ENCODE assay signal across 16 cellular contexts in genomic region chr20:45780159-45780558, GRCh38. TPM values are rescaled to one million over a fixed set of nuclear protein-coding genes. Genes with fewer than 3 reads are reported as not detected.
DNase-seq lines count a peak whose midpoint lies in the region; ATAC-seq, FAIRE-seq and TF ChIP-seq lines count a peak whose summit lies in the region.
"Had no signal": no experiment of that assay in that cellular context is flagged by ENCODE, and none has a peak within 500 bp of the region (broad histone marks: within the 10 kb centered on the region; RNA-seq: fewer than 3 reads in every experiment).

No MANE protein-coding gene starts in this region.

- no peak for TF ChIP-seq RAD21 in HepG2 (CRISPR knock-in tag; IDR thresholded peaks at IDR 0.05)

- no peaks in the 10 kb centered on the region for H3K9me3 Mint-ChIP-seq in activated T-cell treated with anti-CD3 and anti-CD28 coated beads, Interleukin-2, amount 50 U/mL, for 24 hours
- no peaks in the 10 kb centered on the region for H3K9me3 Mint-ChIP-seq in CD8-positive, alpha-beta memory T cell
- H3K9me3 Mint-ChIP-seq: activated naive CD4-positive, alpha-beta T cell treated with anti-CD3 and anti-CD28 coated beads, Interleukin-2, amount 50 U/mL, for 24 hours had no signal

- no peaks in the 10 kb centered on the region for H3K9me3 ChIP-seq in HepG2 (ENCODE audit: low read length)
- no peaks in the 10 kb centered on the region for H3K9me3 ChIP-seq in right lobe of liver
- no peaks in the 10 kb centered on the region for H3K9me3 ChIP-seq in esophagus muscularis mucosa
- no peaks in the 10 kb centered on the region for H3K9me3 ChIP-seq in sigmoid colon
- H3K9me3 ChIP-seq in BE2C: no peaks in the 10 kb centered on the region
- no peaks in the 10 kb centered on the region for H3K9me3 ChIP-seq in CD8-positive, alpha-beta memory T cell (ENCODE audit: low read length)

- H3K4me3 Mint-ChIP-seq in activated T-cell treated with anti-CD3 and anti-CD28 coated beads, Interleukin-2, amount 50 U/mL, for 24 hours: no peak overlapping the region
- no peak overlapping the region for H3K4me3 Mint-ChIP-seq in CD8-positive, alpha-beta memory T cell
- H3K4me3 Mint-ChIP-seq: activated naive CD4-positive, alpha-beta T cell treated with anti-CD3 and anti-CD28 coated beads, Interleukin-2, amount 50 U/mL, for 24 hours had no signal

- no peaks in the 10 kb centered on the region for H3K36me3 ChIP-seq in HepG2 (replicated peaks in 1 of 2; ENCODE audit: control insufficient read depth in 1 of 2, insufficient read depth in 2 of 2, low read length in 2 of 2)
- no peaks in the 10 kb centered on the region for H3K36me3 ChIP-seq in right lobe of liver
- no peaks in the 10 kb centered on the region for H3K36me3 ChIP-seq in esophagus muscularis mucosa
- no peaks in the 10 kb centered on the region for H3K36me3 ChIP-seq in sigmoid colon
- H3K36me3 ChIP-seq in BE2C: no peaks in the 10 kb centered on the region
- H3K36me3 ChIP-seq in CD8-positive, alpha-beta memory T cell (ENCODE audit: insufficient read depth, low read length): no peaks in the 10 kb centered on the region

- POLR2A ChIA-PET in HepG2 (lab: Yijun Ruan, JAX): no interaction called here
- POLR2A ChIA-PET in CD8-positive, alpha-beta memory T cell (lab: Charles Lee): no interaction called here

- in situ Hi-C loops in HepG2 (cut with HindIII; ENCODE audit: extremely low pct_ligation_motif_present, low pct_unique_long_range_greater_than_20kb): loop anchor here (25.0 kb wide), 1 partner anchor 582 kb away; no protein-coding TSS in a partner anchor

- H3K27ac ChIP-seq in HepG2 (ENCODE audit: extremely low read length, insufficient read depth, low read length) (no peak overlapping the region), right lobe of liver (no peak overlapping the region), esophagus muscularis mucosa (replicated peaks in 1 of 4) (peak overlapping the region; percentile 90 to 95 (median 92)), sigmoid colon (peak overlapping the region; percentile 89 to 94 (median 93))
- H3K27ac ChIP-seq in CD8-positive, alpha-beta memory T cell (ENCODE audit: low read depth, low read length): no peak overlapping the region

- H3K27ac Mint-ChIP-seq in activated T-cell treated with anti-CD3 and anti-CD28 coated beads, Interleukin-2, amount 50 U/mL, for 24 hours: no peak overlapping the region
- H3K27ac Mint-ChIP-seq in CD8-positive, alpha-beta memory T cell: peak overlapping the region in 2 of 8 donors; percentile 49 to 61
- H3K27ac Mint-ChIP-seq: activated naive CD4-positive, alpha-beta T cell treated with anti-CD3 and anti-CD28 coated beads, Interleukin-2, amount 50 U/mL, for 24 hours had no signal

- BruUV-seq in HepG2 (replicated peaks; lab: Mats Ljungman, UMichigan): no TSS peak

- H3K4me3 ChIP-seq in HepG2 (replicated peaks in 1 of 3; ENCODE audit: insufficient read depth in 1 of 3, low read depth in 2 of 3, low read length in 3 of 3) (no peak overlapping the region), right lobe of liver (no peak overlapping the region), esophagus muscularis mucosa (no peak overlapping the region), sigmoid colon (no peak overlapping the region), BE2C (ENCODE audit: low read depth, low read length) (no peak overlapping the region)
- H3K4me3 ChIP-seq in CD8-positive, alpha-beta memory T cell (ENCODE audit: low read length): no peak overlapping the region

- peaks cover 13% of the 10 kb centered on the region for H3K4me1 ChIP-seq in HepG2 (ENCODE audit: insufficient read depth, low read length)
- H3K4me1 ChIP-seq in right lobe of liver: no peaks in the 10 kb centered on the region
- peaks cover 5 to 75% (median 56%) of the 10 kb centered on the region in 4 donors for H3K4me1 ChIP-seq in esophagus muscularis mucosa
- H3K4me1 ChIP-seq in sigmoid colon: peaks cover 0 to 82% (median 75%) of the 10 kb centered on the region in 4 donors
- H3K4me1 ChIP-seq in BE2C: no peaks in the 10 kb centered on the region
- H3K4me1 ChIP-seq in CD8-positive, alpha-beta memory T cell (ENCODE audit: insufficient read depth, low read length): no peaks in the 10 kb centered on the region

- no peak overlapping the region for H3K9ac ChIP-seq in HepG2 (ENCODE audit: insufficient read depth, low read depth, low read length)
- H3K9ac ChIP-seq: KMS-11 had no signal

- CTCF ChIA-PET in HepG2 (lab: Yijun Ruan, JAX; ENCODE audit: low intra/inter-chr PET ratio, low total read pairs): no interaction called here
- CTCF ChIA-PET in CD8-positive, alpha-beta memory T cell (lab: Charles Lee): interaction anchor here (1.0 to 2.7 kb wide), 4 partner anchors 9 to 486 kb away, joined by 4 to 14 read pairs (median 6); no protein-coding TSS in a partner anchor

- no peak for FAIRE-seq in HepG2 (lab: Jason Lieb, UNC)

- H3K27me3 ChIP-seq in HepG2 (ENCODE audit: control insufficient read depth in 1 of 2, insufficient read depth in 2 of 2, low read length in 2 of 2) (peaks cover 2 to 9% of the 10 kb centered on the region in 2 experiments; a peak in 2 of 5 replicates), right lobe of liver (no peaks in the 10 kb centered on the region), esophagus muscularis mucosa (no peaks in the 10 kb centered on the region), sigmoid colon (no peaks in the 10 kb centered on the region), BE2C (peaks cover 10% of the 10 kb centered on the region)
- H3K27me3 ChIP-seq in CD8-positive, alpha-beta memory T cell (ENCODE audit: insufficient read depth, low read length, poor library complexity, severe bottlenecking): no peaks in the 10 kb centered on the region

- H3K27me3 Mint-ChIP-seq in activated T-cell treated with anti-CD3 and anti-CD28 coated beads, Interleukin-2, amount 50 U/mL, for 24 hours: peaks cover 4% of the 10 kb centered on the region
- peaks cover 5 to 11% of the 10 kb centered on the region in 2 donors for H3K27me3 Mint-ChIP-seq in CD8-positive, alpha-beta memory T cell
- H3K27me3 Mint-ChIP-seq: activated naive CD4-positive, alpha-beta T cell treated with anti-CD3 and anti-CD28 coated beads, Interleukin-2, amount 50 U/mL, for 24 hours had no signal

- TF ChIP-seq CTCF in HepG2 (CRISPR knock-in tag; IDR thresholded peaks at IDR 0.05): no peak
- TF ChIP-seq CTCF in right lobe of liver (IDR thresholded peaks at IDR 0.05): no peak
- no peak for TF ChIP-seq CTCF in esophagus muscularis mucosa (IDR thresholded peaks at IDR 0.05)
- no peak for TF ChIP-seq CTCF in sigmoid colon (IDR thresholded peaks at IDR 0.05)
- no peak for TF ChIP-seq CTCF in BE2C (IDR thresholded peaks at IDR 0.05; ENCODE audit: low read depth, low read length)

- H2AFZ ChIP-seq in HepG2 (ENCODE audit: low read length): no peak overlapping the region

- H3K36me3 Mint-ChIP-seq in activated T-cell treated with anti-CD3 and anti-CD28 coated beads, Interleukin-2, amount 50 U/mL, for 24 hours (ENCODE audit: low read depth): no peaks in the 10 kb centered on the region
- no peaks in the 10 kb centered on the region for H3K36me3 Mint-ChIP-seq in CD8-positive, alpha-beta memory T cell
- H3K36me3 Mint-ChIP-seq: activated naive CD4-positive, alpha-beta T cell treated with anti-CD3 and anti-CD28 coated beads, Interleukin-2, amount 50 U/mL, for 24 hours had no signal

- peaks cover 13% of the 10 kb centered on the region for H3K4me1 Mint-ChIP-seq in activated T-cell treated with anti-CD3 and anti-CD28 coated beads, Interleukin-2, amount 50 U/mL, for 24 hours (ENCODE audit: low read depth)
- H3K4me1 Mint-ChIP-seq in CD8-positive, alpha-beta memory T cell: peaks cover 5 to 15% (median 6%) of the 10 kb centered on the region in 3 donors

- TF ChIP-seq EP300 in HepG2 (IDR thresholded peaks at IDR 0.05; ENCODE audit: low read depth in 2 of 2, low read length in 2 of 2) (no peak), HepG2 (CRISPR knock-in tag; IDR thresholded peaks at IDR 0.05; ENCODE audit: borderline replicate concordance) (no peak), esophagus muscularis mucosa (IDR thresholded peaks at IDR 0.05) (no peak), sigmoid colon (IDR thresholded peaks at IDR 0.05) (no peak)

- no peak overlapping the region for H3K4me2 ChIP-seq in HepG2 (ENCODE audit: low read depth, low read length)

- 47% methylated on average over 4 of the region's 4 CpGs for WGBS in HepG2 (ENCODE audit: low lambda C conversion rate)
- 77% methylated on average over 3 of the region's 4 CpGs for WGBS in right lobe of liver (ENCODE audit: insufficient coverage, low coverage, low lambda C conversion rate, missing lambda C conversion rate)
- WGBS in esophagus muscularis mucosa: 80% methylated on average over 4 of the region's 4 CpGs
- WGBS in sigmoid colon, 2 donors: 82 to 89% methylated on average over 4 of the region's 4 CpGs

- intact Hi-C loops in HepG2 (cut with micrococcal nuclease; ENCODE audit: unreplicated experiment): no loop called here
- intact Hi-C loops in right lobe of liver (cut with DNase I): no loop called here
- intact Hi-C loops in esophagus muscularis mucosa (cut with DNase I): no loop called here
- intact Hi-C loops in sigmoid colon (cut with DNase I): loop anchor here (5.0 kb wide), 1 partner anchor 1593 kb away; the partner anchor contains the start of gene JPH2

- H3K79me2 ChIP-seq in HepG2 (ENCODE audit: insufficient read depth, low read length): no peaks in the 10 kb centered on the region

- no peak for TF ChIP-seq POLR2A in HepG2 (IDR thresholded peaks at IDR 0.05; ENCODE audit: insufficient read depth in 1 of 2, low read depth in 2 of 2, low read length in 2 of 2)
- TF ChIP-seq POLR2A in right lobe of liver (IDR thresholded peaks at IDR 0.05): no peak
- TF ChIP-seq POLR2A in esophagus muscularis mucosa (IDR thresholded peaks at IDR 0.05; ENCODE audit: low read depth): no peak
- TF ChIP-seq POLR2A in sigmoid colon (IDR thresholded peaks at IDR 0.05): no peak

- no peaks in the 10 kb centered on the region for H4K20me1 ChIP-seq in HepG2 (ENCODE audit: insufficient read depth, low read length)

- ATAC-seq in HepG2: no peak
- no peak for ATAC-seq in right lobe of liver
- no peak for ATAC-seq in GM21526 (IDR thresholded peaks at IDR 0.05; ENCODE audit: low FRiP score, unreplicated experiment)

- DNase-seq in HepG2 (ENCODE audit: low spot score): no peak
- DNase-seq in right lobe of liver: no peak
- DNase-seq in esophagus muscularis mucosa (ENCODE audit: extremely low spot score): no peak
- no peak for DNase-seq in sigmoid colon
- no peak for DNase-seq in activated T-cell treated with anti-CD3 and anti-CD28 coated beads, Interleukin-2, amount 50 U/mL, for 24 hours
- DNase-seq in BE2C: no peak
- DNase-seq in CD8-positive, alpha-beta memory T cell: no peak
- DNase-seq: DMS 273 treated with DMSO at 0.1 percent for 48 hours, NCI-H1694 treated with DMSO at 0.1 percent for 48 hours, NCI-H69 had no signal

RNA-seq across cellular contexts. Expression of gene WFDC3, which starts 11.5 kb away (rescaled TPM):
- total RNA-seq in HepG2 (2016; rRNA removed; fragmentation: Illumina TruSeq; extraction: Trizol) (0.40 and 0.58 TPM in 2 replicates), right lobe of liver (under 1 TPM in 2 of 6 experiments, not detected in 4; 0.49 to 0.73 TPM), esophagus muscularis mucosa (1 to 10 TPM in 2 of 4 donors, under 1 TPM in 1, not detected in 1; 0.80 to 3.3 (median 3.2) TPM), sigmoid colon (1 to 10 TPM in 3 of 4 donors, not detected in 1; 2.9 to 7.7 (median 3.9) TPM)
- total RNA-seq in HepG2 (2016; cell fraction: cytosol; rRNA removed; fragmentation: Illumina TruSeq; extraction: Trizol; ENCODE audit: low read depth): not detected in 2 replicates
- total RNA-seq in HepG2 (2016; cell fraction: insoluble cytoplasmic fraction; rRNA removed; fragmentation: Illumina TruSeq; extraction: Trizol): not detected in 2 replicates
- not detected in 2 replicates for total RNA-seq in HepG2 (2016; cell fraction: membrane; rRNA removed; fragmentation: Illumina TruSeq; extraction: Trizol)
- not detected in 2 replicates for total RNA-seq in HepG2 (2016; cell fraction: nucleus; rRNA removed; fragmentation: Illumina TruSeq; extraction: Trizol)
- polyA plus RNA-seq in HepG2 (2011; rRNA removed) (0.33 TPM in 1 of 2 replicates, not detected in the other), sigmoid colon (10 to 100 TPM in 2 of 3 donors, 1 to 10 TPM in 1; 4.6 to 19.2 (median 13.9) TPM)
- polyA plus RNA-seq in HepG2 (2011; cell fraction: cytosol; rRNA removed): 0.28 and 0.32 TPM in 2 replicates
- not detected in 2 replicates for polyA plus RNA-seq in HepG2 (2011; cell fraction: nucleus; rRNA removed)
- polyA plus RNA-seq in HepG2 (2012): not detected in 2 replicates
- 0.69 TPM in 1 of 2 replicates, not detected in the other for polyA plus RNA-seq in HepG2 (2016; cell fraction: cytosol; fragmentation: Illumina TruSeq; extraction: Trizol; ENCODE audit: low read depth)
- 0.67 TPM in 1 of 2 replicates, not detected in the other for polyA plus RNA-seq in HepG2 (2016; cell fraction: insoluble cytoplasmic fraction; fragmentation: Illumina TruSeq; extraction: Trizol; ENCODE audit: low read depth)
- 0.76 TPM in 1 of 2 replicates, not detected in the other for polyA plus RNA-seq in HepG2 (2016; cell fraction: membrane; fragmentation: Illumina TruSeq; extraction: Trizol; ENCODE audit: low read depth)
- not detected in 2 replicates for polyA plus RNA-seq in HepG2 (2016; cell fraction: nucleus; fragmentation: Illumina TruSeq; extraction: Trizol; ENCODE audit: insufficient read depth, low read depth)
- polyA minus RNA-seq in HepG2 (2011; rRNA and poly(A)+ RNA removed; ENCODE audit: low replicate concordance): not detected in 2 replicates
- polyA minus RNA-seq in HepG2 (2011; cell fraction: cytosol; rRNA and poly(A)+ RNA removed): not detected in 2 replicates
- 1.0 TPM in 1 of 2 replicates, not detected in the other for polyA minus RNA-seq in HepG2 (2011; cell fraction: nucleus; rRNA and poly(A)+ RNA removed)
- polyA plus RNA-seq in BE2C (2012; ENCODE audit: insufficient read depth, insufficient read length, low read depth): 0.79 TPM
- not detected for total RNA-seq in CD8-positive, alpha-beta memory T cell
- not detected for polyA plus RNA-seq in CD8-positive, alpha-beta memory T cell
- total RNA-seq: mononuclear cell, subcutaneous adipose tissue had no signal

RNA-seq across cellular contexts. Expression of gene DNTTIP1, which starts 11.6 kb away (rescaled TPM):
- total RNA-seq in HepG2 (2016; rRNA removed; fragmentation: Illumina TruSeq; extraction: Trizol): 23.2 and 40.1 TPM in 2 replicates
- 7.7 TPM in 2 replicates for total RNA-seq in HepG2 (2016; cell fraction: cytosol; rRNA removed; fragmentation: Illumina TruSeq; extraction: Trizol; ENCODE audit: low read depth)
- 24.8 and 38.1 TPM in 2 replicates for total RNA-seq in HepG2 (2016; cell fraction: insoluble cytoplasmic fraction; rRNA removed; fragmentation: Illumina TruSeq; extraction: Trizol)
- 16.6 and 17.9 TPM in 2 replicates for total RNA-seq in HepG2 (2016; cell fraction: membrane; rRNA removed; fragmentation: Illumina TruSeq; extraction: Trizol)
- 22.3 and 25.4 TPM in 2 replicates for total RNA-seq in HepG2 (2016; cell fraction: nucleus; rRNA removed; fragmentation: Illumina TruSeq; extraction: Trizol)
- 56.7 and 56.8 TPM in 2 replicates for polyA plus RNA-seq in HepG2 (2011; rRNA removed)
- polyA plus RNA-seq in HepG2 (2011; cell fraction: cytosol; rRNA removed): 53.3 and 67.0 TPM in 2 replicates
- 32.3 and 33.3 TPM in 2 replicates for polyA plus RNA-seq in HepG2 (2011; cell fraction: nucleus; rRNA removed)
- 30.3 and 40.0 TPM in 2 replicates for polyA plus RNA-seq in HepG2 (2012)
- polyA plus RNA-seq in HepG2 (2016; cell fraction: cytosol; fragmentation: Illumina TruSeq; extraction: Trizol; ENCODE audit: low read depth): 14.1 and 14.5 TPM in 2 replicates
- 67.9 and 72.1 TPM in 2 replicates for polyA plus RNA-seq in HepG2 (2016; cell fraction: insoluble cytoplasmic fraction; fragmentation: Illumina TruSeq; extraction: Trizol; ENCODE audit: low read depth)
- polyA plus RNA-seq in HepG2 (2016; cell fraction: membrane; fragmentation: Illumina TruSeq; extraction: Trizol; ENCODE audit: low read depth): 21.7 and 24.7 TPM in 2 replicates
- 53.7 and 62.4 TPM in 2 replicates for polyA plus RNA-seq in HepG2 (2016; cell fraction: nucleus; fragmentation: Illumina TruSeq; extraction: Trizol; ENCODE audit: insufficient read depth, low read depth)
- polyA minus RNA-seq in HepG2 (2011; rRNA and poly(A)+ RNA removed; ENCODE audit: low replicate concordance): 18.2 and 34.1 TPM in 2 replicates
- polyA minus RNA-seq in HepG2 (2011; cell fraction: cytosol; rRNA and poly(A)+ RNA removed): 20.2 and 22.0 TPM in 2 replicates
- polyA minus RNA-seq in HepG2 (2011; cell fraction: nucleus; rRNA and poly(A)+ RNA removed): 11.3 and 22.8 TPM in 2 replicates
- total RNA-seq in right lobe of liver: 10 to 100 TPM in 3 of 6 experiments, 1 to 10 TPM in 3; 7.5 to 15.7 (median 11.3) TPM
- 10 to 100 TPM; 28.2 to 35.9 (median 30.6) TPM for total RNA-seq in esophagus muscularis mucosa
- 10 to 100 TPM; 33.0 to 59.9 (median 40.6) TPM for total RNA-seq in sigmoid colon
- polyA plus RNA-seq in sigmoid colon: 100 to 1,000 TPM in 1 of 3 donors, 10 to 100 TPM in 2; 51.9 to 107 (median 71.4) TPM
- polyA plus RNA-seq in BE2C (2012; ENCODE audit: insufficient read depth, insufficient read length, low read depth): 79.2 TPM
- total RNA-seq in CD8-positive, alpha-beta memory T cell: 10 to 100 TPM; 33.4 to 37.1 TPM
- polyA plus RNA-seq in CD8-positive, alpha-beta memory T cell: 26.8 TPM

RNA-seq across cellular contexts. Expression of gene UBE2C, which starts 32.3 kb away (rescaled TPM):
- total RNA-seq in HepG2 (2016; rRNA removed; fragmentation: Illumina TruSeq; extraction: Trizol) (123 and 139 TPM in 2 replicates), right lobe of liver (1 to 10 TPM in 4 of 6 experiments, under 1 TPM in 1, not detected in 1; 0.66 to 5.8 (median 3.7) TPM), esophagus muscularis mucosa (1 to 10 TPM in 1 of 4 donors, under 1 TPM in 2, not detected in 1; 0.83 to 2.7 (median 0.91) TPM), sigmoid colon (1 to 10 TPM in 1 of 4 donors, not detected in 3; 3.3 TPM)
- total RNA-seq in HepG2 (2016; cell fraction: cytosol; rRNA removed; fragmentation: Illumina TruSeq; extraction: Trizol; ENCODE audit: low read depth): 108 and 125 TPM in 2 replicates
- total RNA-seq in HepG2 (2016; cell fraction: insoluble cytoplasmic fraction; rRNA removed; fragmentation: Illumina TruSeq; extraction: Trizol): 118 and 139 TPM in 2 replicates
- 79.5 and 81.6 TPM in 2 replicates for total RNA-seq in HepG2 (2016; cell fraction: membrane; rRNA removed; fragmentation: Illumina TruSeq; extraction: Trizol)
- total RNA-seq in HepG2 (2016; cell fraction: nucleus; rRNA removed; fragmentation: Illumina TruSeq; extraction: Trizol): 34.2 and 41.5 TPM in 2 replicates
- polyA plus RNA-seq in HepG2 (2011; rRNA removed) (58.6 and 100 TPM in 2 replicates), sigmoid colon (10 to 100 TPM; 12.6 to 90.3 (median 29.6) TPM)
- 63.8 and 96.2 TPM in 2 replicates for polyA plus RNA-seq in HepG2 (2011; cell fraction: cytosol; rRNA removed)
- 29.8 and 37.6 TPM in 2 replicates for polyA plus RNA-seq in HepG2 (2011; cell fraction: nucleus; rRNA removed)
- polyA plus RNA-seq in HepG2 (2012): 47.4 and 65.0 TPM in 2 replicates
- polyA plus RNA-seq in HepG2 (2016; cell fraction: cytosol; fragmentation: Illumina TruSeq; extraction: Trizol; ENCODE audit: low read depth): 79.9 and 83.0 TPM in 2 replicates
- 212 and 226 TPM in 2 replicates for polyA plus RNA-seq in HepG2 (2016; cell fraction: insoluble cytoplasmic fraction; fragmentation: Illumina TruSeq; extraction: Trizol; ENCODE audit: low read depth)
- polyA plus RNA-seq in HepG2 (2016; cell fraction: membrane; fragmentation: Illumina TruSeq; extraction: Trizol; ENCODE audit: low read depth): 72.2 and 74.7 TPM in 2 replicates
- polyA plus RNA-seq in HepG2 (2016; cell fraction: nucleus; fragmentation: Illumina TruSeq; extraction: Trizol; ENCODE audit: insufficient read depth, low read depth): 105 and 106 TPM in 2 replicates
- 49.8 and 263 TPM in 2 replicates for polyA minus RNA-seq in HepG2 (2011; rRNA and poly(A)+ RNA removed; ENCODE audit: low replicate concordance)
- polyA minus RNA-seq in HepG2 (2011; cell fraction: cytosol; rRNA and poly(A)+ RNA removed): 28.6 and 38.5 TPM in 2 replicates
- polyA minus RNA-seq in HepG2 (2011; cell fraction: nucleus; rRNA and poly(A)+ RNA removed): 13.6 and 17.3 TPM in 2 replicates
- polyA plus RNA-seq in BE2C (2012; ENCODE audit: insufficient read depth, insufficient read length, low read depth): 38.2 TPM
- 100 to 1,000 TPM; 124 to 130 TPM for total RNA-seq in CD8-positive, alpha-beta memory T cell
- not detected for polyA plus RNA-seq in CD8-positive, alpha-beta memory T cell

RNA-seq across cellular contexts. Expression of gene TNNC2, which starts 47.0 kb away (rescaled TPM):
- total RNA-seq in HepG2 (2016; rRNA removed; fragmentation: Illumina TruSeq; extraction: Trizol) (4.7 and 7.1 TPM in 2 replicates), right lobe of liver (1 to 10 TPM in 1 of 6 experiments, under 1 TPM in 2, not detected in 3; 0.37 to 3.5 (median 0.86) TPM), esophagus muscularis mucosa (1 to 10 TPM in 3 of 4 donors, under 1 TPM in 1; 0.46 to 3.1 (median 1.8) TPM), sigmoid colon (1 to 10 TPM in 1 of 4 donors, under 1 TPM in 1, not detected in 2; 0.95 to 1.6 TPM)
- total RNA-seq in HepG2 (2016; cell fraction: cytosol; rRNA removed; fragmentation: Illumina TruSeq; extraction: Trizol; ENCODE audit: low read depth): 1.9 TPM in 2 replicates
- total RNA-seq in HepG2 (2016; cell fraction: insoluble cytoplasmic fraction; rRNA removed; fragmentation: Illumina TruSeq; extraction: Trizol): 3.9 and 7.3 TPM in 2 replicates
- total RNA-seq in HepG2 (2016; cell fraction: membrane; rRNA removed; fragmentation: Illumina TruSeq; extraction: Trizol): 1.4 and 2.9 TPM in 2 replicates
- total RNA-seq in HepG2 (2016; cell fraction: nucleus; rRNA removed; fragmentation: Illumina TruSeq; extraction: Trizol): 0.78 and 1.0 TPM in 2 replicates
- polyA plus RNA-seq in HepG2 (2011; rRNA removed) (1.8 and 2.5 TPM in 2 replicates), sigmoid colon (10 to 100 TPM in 2 of 3 donors, 1 to 10 TPM in 1; 2.9 to 15.6 (median 10.2) TPM)
- polyA plus RNA-seq in HepG2 (2011; cell fraction: cytosol; rRNA removed): 4.6 and 5.7 TPM in 2 replicates
- 1.7 and 1.9 TPM in 2 replicates for polyA plus RNA-seq in HepG2 (2011; cell fraction: nucleus; rRNA removed)
- 2.2 and 3.6 TPM in 2 replicates for polyA plus RNA-seq in HepG2 (2012)
- polyA plus RNA-seq in HepG2 (2016; cell fraction: cytosol; fragmentation: Illumina TruSeq; extraction: Trizol; ENCODE audit: low read depth): 1.7 and 2.4 TPM in 2 replicates
- 8.8 and 10.1 TPM in 2 replicates for polyA plus RNA-seq in HepG2 (2016; cell fraction: insoluble cytoplasmic fraction; fragmentation: Illumina TruSeq; extraction: Trizol; ENCODE audit: low read depth)
- 1.5 and 1.8 TPM in 2 replicates for polyA plus RNA-seq in HepG2 (2016; cell fraction: membrane; fragmentation: Illumina TruSeq; extraction: Trizol; ENCODE audit: low read depth)
- 3.3 and 3.6 TPM in 2 replicates for polyA plus RNA-seq in HepG2 (2016; cell fraction: nucleus; fragmentation: Illumina TruSeq; extraction: Trizol; ENCODE audit: insufficient read depth, low read depth)
- 1.7 and 2.9 TPM in 2 replicates for polyA minus RNA-seq in HepG2 (2011; rRNA and poly(A)+ RNA removed; ENCODE audit: low replicate concordance)
- 1.3 TPM in 1 of 2 replicates, not detected in the other for polyA minus RNA-seq in HepG2 (2011; cell fraction: cytosol; rRNA and poly(A)+ RNA removed)
- polyA minus RNA-seq in HepG2 (2011; cell fraction: nucleus; rRNA and poly(A)+ RNA removed): 1.3 and 1.7 TPM in 2 replicates
- polyA plus RNA-seq in BE2C (2012; ENCODE audit: insufficient read depth, insufficient read length, low read depth): not detected
- total RNA-seq in CD8-positive, alpha-beta memory T cell: not detected
- 0.36 TPM for polyA plus RNA-seq in CD8-positive, alpha-beta memory T cell
- total RNA-seq: renal cortical epithelial cell had no signal

RNA-seq across cellular contexts. Expression of gene SNX21, which starts 53.4 kb away (rescaled TPM):
- total RNA-seq in HepG2 (2016; rRNA removed; fragmentation: Illumina TruSeq; extraction: Trizol): 9.3 and 12.8 TPM in 2 replicates
- 3.2 and 4.1 TPM in 2 replicates for total RNA-seq in HepG2 (2016; cell fraction: cytosol; rRNA removed; fragmentation: Illumina TruSeq; extraction: Trizol; ENCODE audit: low read depth)
- 8.3 and 13.1 TPM in 2 replicates for total RNA-seq in HepG2 (2016; cell fraction: insoluble cytoplasmic fraction; rRNA removed; fragmentation: Illumina TruSeq; extraction: Trizol)
- 8.2 and 11.5 TPM in 2 replicates for total RNA-seq in HepG2 (2016; cell fraction: membrane; rRNA removed; fragmentation: Illumina TruSeq; extraction: Trizol)
- 8.8 and 9.6 TPM in 2 replicates for total RNA-seq in HepG2 (2016; cell fraction: nucleus; rRNA removed; fragmentation: Illumina TruSeq; extraction: Trizol)
- polyA plus RNA-seq in HepG2 (2011; rRNA removed): 7.7 and 9.3 TPM in 2 replicates
- 5.3 and 8.0 TPM in 2 replicates for polyA plus RNA-seq in HepG2 (2011; cell fraction: cytosol; rRNA removed)
- 19.8 and 23.5 TPM in 2 replicates for polyA plus RNA-seq in HepG2 (2011; cell fraction: nucleus; rRNA removed)
- 2.8 and 3.5 TPM in 2 replicates for polyA plus RNA-seq in HepG2 (2012)
- polyA plus RNA-seq in HepG2 (2016; cell fraction: cytosol; fragmentation: Illumina TruSeq; extraction: Trizol; ENCODE audit: low read depth): 3.6 and 3.9 TPM in 2 replicates
- 9.9 and 11.5 TPM in 2 replicates for polyA plus RNA-seq in HepG2 (2016; cell fraction: insoluble cytoplasmic fraction; fragmentation: Illumina TruSeq; extraction: Trizol; ENCODE audit: low read depth)
- polyA plus RNA-seq in HepG2 (2016; cell fraction: membrane; fragmentation: Illumina TruSeq; extraction: Trizol; ENCODE audit: low read depth): 7.4 and 8.6 TPM in 2 replicates
- polyA plus RNA-seq in HepG2 (2016; cell fraction: nucleus; fragmentation: Illumina TruSeq; extraction: Trizol; ENCODE audit: insufficient read depth, low read depth): 12.4 and 16.9 TPM in 2 replicates
- polyA minus RNA-seq in HepG2 (2011; rRNA and poly(A)+ RNA removed; ENCODE audit: low replicate concordance): 4.7 and 14.9 TPM in 2 replicates
- 5.2 and 5.3 TPM in 2 replicates for polyA minus RNA-seq in HepG2 (2011; cell fraction: cytosol; rRNA and poly(A)+ RNA removed)
- 13.4 and 17.7 TPM in 2 replicates for polyA minus RNA-seq in HepG2 (2011; cell fraction: nucleus; rRNA and poly(A)+ RNA removed)
- total RNA-seq in right lobe of liver: 10 to 100 TPM in 2 of 6 experiments, 1 to 10 TPM in 4; 3.4 to 21.8 (median 6.8) TPM
- total RNA-seq in esophagus muscularis mucosa: 10 to 100 TPM; 54.0 to 78.5 (median 63.5) TPM
- total RNA-seq in sigmoid colon: 10 to 100 TPM; 46.7 to 82.5 (median 52.2) TPM
- polyA plus RNA-seq in sigmoid colon: 10 to 100 TPM; 10.4 to 16.8 (median 15.2) TPM
- polyA plus RNA-seq in BE2C (2012; ENCODE audit: insufficient read depth, insufficient read length, low read depth): 7.0 TPM
- total RNA-seq in CD8-positive, alpha-beta memory T cell: 1 to 10 TPM; 1.2 to 1.3 TPM
- 3.4 TPM for polyA plus RNA-seq in CD8-positive, alpha-beta memory T cell

Comparison
In these comparisons a context has a peak if more than half of its experiments do, and no peak if none do; other contexts are left out.
1. RNA of gene UBE2C, which starts 32.3 kb away (total RNA-seq): 124 to 130 TPM in CD8-positive, alpha-beta memory T cell and 34.2 to 139 TPM in HepG2; 0.66 to 5.8 TPM in right lobe of liver, 0.83 to 2.7 TPM in esophagus muscularis mucosa and 3.3 TPM in sigmoid colon; every median in the first group is over 4 times any median in the second.
2. H3K27ac ChIP-seq: peak in esophagus muscularis mucosa (4 of 4) and sigmoid colon (4 of 4); none in HepG2 (single experiment), right lobe of liver (0 of 3) and CD8-positive, alpha-beta memory T cell (single experiment).